25 cellular contexts compared by ENCODE assay signal in genomic region chr7:107394831-107395230, GRCh38.
DNase-seq lines count a peak whose midpoint lies in the region; ATAC-seq, FAIRE-seq and TF ChIP-seq lines count a peak whose summit lies in the region.
"Had no signal": no experiment of that assay in that cellular context is flagged by ENCODE, and none has a peak within 500 bp of the region (broad histone marks: within the 10 kb centered on the region; RNA-seq: fewer than 3 reads in every experiment).

No MANE protein-coding gene starts in this region.

- peaks cover 3% of the 10 kb centered on the region for H3K36me3 ChIP-seq in osteoblast (ENCODE audit: insufficient read depth, low read length)
- H3K36me3 ChIP-seq in mucosa of descending colon (ENCODE audit: low read depth): no peaks in the 10 kb centered on the region

- no peaks in the 10 kb centered on the region for H3K9me3 ChIP-seq in osteoblast (ENCODE audit: low read depth, low read length)
- H3K9me3 ChIP-seq in mucosa of descending colon: no peaks in the 10 kb centered on the region
- H3K9me3 ChIP-seq: Caco-2, tibial nerve had no signal

- peaks cover 10% of the 10 kb centered on the region for H3K4me1 ChIP-seq in osteoblast (ENCODE audit: insufficient read depth, low read length)
- H3K4me1 ChIP-seq in mucosa of descending colon (ENCODE audit: low read depth): no peaks in the 10 kb centered on the region
- H3K4me1 ChIP-seq: foreskin keratinocyte, tibial nerve had no signal

- DNase-seq in AG10803 (ENCODE audit: low read depth): peak; percentile 64
- peak; percentile 68 for DNase-seq in LHCN-M2 (ENCODE audit: low read depth)
- peak; percentile 58 for DNase-seq in dedifferentiated amniotic fluid mesenchymal stem cell (ENCODE audit: extremely low spot score)
- DNase-seq in osteoblast (ENCODE audit: insufficient read length, low spot score, missing footprints): peak; percentile 71
- no peak for DNase-seq in ecto neural progenitor cell (ENCODE audit: low spot score)
- DNase-seq in frontal cortex (ENCODE audit: low spot score in 2 of 2): no peak
- DNase-seq in mucosa of descending colon: no peak
- DNase-seq: activated CD8-positive, alpha-beta T cell treated with anti-CD3 and anti-CD28 coated beads, Interleukin-2, amount 10 ng/mL, durations not matched to agents 7 days and 5 days; activated T-cell treated with anti-CD3 and anti-CD28 coated beads, Interleukin-2, amount 50 U/mL, for 48 hours; Caco-2; effector memory CD4-positive, alpha-beta T cell; foreskin keratinocyte; left colon; midbrain; NCI-H1092 treated with DMSO at 0.1 percent for 48 hours; NCI-H2171; NCI-H69; Right ventricle myocardium superior; stimulated activated naive B cell treated with anti-CD40 and anti-IgM and Interleukin-4, amounts not matched to agents 10 μg/mL and 1 μg/mL and 100 μg/mL, for 72 hours; T-helper 17 cell had no signal

- H3K27ac ChIP-seq in osteoblast (ENCODE audit: low read depth, low read length): peak overlapping the region; percentile 82
- H3K27ac ChIP-seq: foreskin keratinocyte had no signal

- H2AFZ ChIP-seq in osteoblast (ENCODE audit: low read length): no peak overlapping the region

- no peak for TF ChIP-seq CTCF in AG10803 (conservative IDR thresholded peaks at IDR 0.05; ENCODE audit: low read length)
- no peak for TF ChIP-seq CTCF in osteoblast (IDR thresholded peaks at IDR 0.05; ENCODE audit: extremely low read depth, low read depth, low read length)
- TF ChIP-seq CTCF in mucosa of descending colon (IDR thresholded peaks at IDR 0.05): no peak

- H3K27me3 ChIP-seq in osteoblast (ENCODE audit: insufficient read depth, low read length): no peaks in the 10 kb centered on the region
- H3K27me3 ChIP-seq: foreskin keratinocyte, tibial nerve had no signal

- no peak for FAIRE-seq in frontal cortex (lab: Jason Lieb, UNC)

- H3K4me2 ChIP-seq in osteoblast (ENCODE audit: insufficient read depth, low read length): peak overlapping the region; percentile 44

- intact Hi-C loops in mucosa of descending colon (cut with DNase I, micrococcal nuclease): no loop called here

- no peaks in the 10 kb centered on the region for H3K79me2 ChIP-seq in osteoblast (ENCODE audit: insufficient read depth, low read length)

- ATAC-seq in HG03135 (IDR thresholded peaks at IDR 0.05; ENCODE audit: unreplicated experiment) (no peak), mucosa of descending colon (no peak)
- ATAC-seq: activated CD8-positive, alpha-beta T cell treated with anti-CD3 and anti-CD28 coated beads, Interleukin-2, amount 10 ng/mL, durations not matched to agents 7 days and 5 days; activated naive CD4-positive, alpha-beta T cell treated with anti-CD3 and anti-CD28 coated beads, Interleukin-2, amount 50 U/mL, for 72 hours; foreskin keratinocyte; GM12878; left colon; stimulated activated naive B cell treated with anti-CD40 and anti-IgM and Interleukin-4, amounts not matched to agents 10 μg/mL and 1 μg/mL and 100 μg/mL, for 72 hours; T-helper 17 cell; WTC11 had no signal

- H3K4me3 ChIP-seq in AG10803 (ENCODE audit: low read length) (no peak overlapping the region), osteoblast (ENCODE audit: insufficient read depth, low read length) (no peak overlapping the region), mucosa of descending colon (no peak overlapping the region)
- H3K4me3 ChIP-seq: GM12878, tibial nerve had no signal

- no peaks in the 10 kb centered on the region for H4K20me1 ChIP-seq in osteoblast (ENCODE audit: insufficient read depth, low read length)

Comparison
In these comparisons a context has a peak if more than half of its experiments do, and no peak if none do; other contexts are left out.
1. DNase-seq: peak in AG10803 (single experiment), LHCN-M2 (single experiment), dedifferentiated amniotic fluid mesenchymal stem cell (single experiment) and osteoblast (single experiment); none in ecto neural progenitor cell (single experiment), frontal cortex (0 of 2) and mucosa of descending colon (0 of 3).